21 cellular contexts compared by ENCODE assay signal in genomic region chrX:18461431-18461830, GRCh38.
"Had no signal": no experiment of that assay in that cellular context is flagged by ENCODE, and none has a peak within 500 bp of the region (broad histone marks: within the 10 kb centered on the region; RNA-seq: fewer than 3 reads in every experiment).

No MANE protein-coding gene starts in this region.

- FAIRE-seq: colon, kidney had no signal

- H3K4me3 ChIP-seq: dorsolateral prefrontal cortex, esophagus squamous epithelium, left lung, lung, suprapubic skin, tibial nerve had no signal

- H3K27ac ChIP-seq: brain microvascular endothelial cell, esophagus squamous epithelium, left lung, suprapubic skin, tibial nerve had no signal

- H3K36me3 ChIP-seq: brain microvascular endothelial cell, esophagus squamous epithelium, left lung, suprapubic skin, tibial nerve had no signal

- H3K4me1 ChIP-seq: esophagus squamous epithelium, left lung, suprapubic skin, tibial nerve had no signal

- DNase-seq: activated CD4-positive, alpha-beta memory T cell treated with anti-CD3 and anti-CD28 coated beads, Interleukin-2, amount 10 ng/mL, durations not matched to agents 7 days and 5 days; activated CD4-positive, alpha-beta T cell treated with anti-CD3 and anti-CD28 coated beads for 4 hours; activated CD4-positive, CD25-positive, alpha-beta regulatory T cell; activated gamma-delta T cell; anterior cingulate cortex; brain microvascular endothelial cell; dorsolateral prefrontal cortex; effector memory CD8-positive, alpha-beta T cell; esophagus squamous epithelium; kidney; left lung; midbrain; natural killer cell; stimulated activated CD4-positive, alpha-beta T cell treated with anti-CD3 and anti-CD28 coated beads, Interleukin-1b, Interleukin-23, amount 100 ng/mL, for 48 hours; stimulated activated naive CD8-positive, alpha-beta T cell treated with anti-CD3 and anti-CD28 coated beads, Interleukin-15, amount 100 ng/mL, for 72 hours; T-helper 17 cell had no signal

- ATAC-seq: effector memory CD8-positive, alpha-beta T cell; left lung; natural killer cell; stimulated activated effector memory CD8-positive, alpha-beta T cell treated with anti-CD3 and anti-CD28 coated beads, Interleukin-12 subunit alpha, Interleukin-12 subunit beta, amount 100 ng/mL, for 72 hours; stimulated activated naive CD8-positive, alpha-beta T cell treated with anti-CD3 and anti-CD28 coated beads, Interleukin-15, amount 100 ng/mL, for 72 hours; T-helper 17 cell had no signal

- H3K27me3 ChIP-seq: brain microvascular endothelial cell, esophagus squamous epithelium, left lung, suprapubic skin, tibial nerve had no signal

- H3K9me3 ChIP-seq: esophagus squamous epithelium, left lung, suprapubic skin, tibial nerve had no signal
